Comparison of ENCODE assay signal across 8 cellular contexts in the genomic region with DNA sequence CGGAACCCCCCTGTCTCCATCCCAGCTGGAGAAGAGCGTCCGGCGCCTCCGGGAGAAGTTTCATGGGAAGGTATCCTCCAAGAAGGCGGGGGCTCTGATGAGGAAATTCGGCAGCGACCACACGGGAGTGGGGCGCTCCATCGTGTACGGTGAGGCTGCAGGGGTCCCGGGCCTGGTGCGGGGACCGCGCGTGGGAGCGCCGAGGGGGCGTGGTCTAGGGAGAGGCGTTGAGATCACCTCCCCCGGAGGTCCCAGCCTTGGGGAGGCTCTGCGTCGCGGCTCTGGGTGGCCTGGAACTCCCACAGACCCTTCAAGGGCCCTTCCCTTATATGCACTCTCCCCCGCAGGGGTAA. TPM values are rescaled to one million over a fixed set of nuclear protein-coding genes. Genes with fewer than 3 reads are reported as not detected.
DNase-seq lines count a peak whose midpoint lies in the region; ATAC-seq, FAIRE-seq and TF ChIP-seq lines count a peak whose summit lies in the region.

No MANE protein-coding gene starts in this region.

- H3K4me1 Mint-ChIP-seq in mesothelial cell of epicardium = no peaks in the 10 kb centered on the region

- H3K27me3 Mint-ChIP-seq in mesothelial cell of epicardium (ENCODE audit: low read depth) = peaks cover 25% of the 10 kb centered on the region

- no peaks in the 10 kb centered on the region for H3K9me3 Mint-ChIP-seq in mesothelial cell of epicardium

- no peaks in the 10 kb centered on the region for H4K20me1 ChIP-seq in PC-9 (ENCODE audit: insufficient read depth)

- BruUV-seq in PC-9 (replicated peaks; lab: Mats Ljungman, UMichigan) = no TSS peak

- H3F3A ChIP-seq in PC-9 (ENCODE audit: insufficient read depth, low read depth) = peaks cover 30% of the 10 kb centered on the region; the same call in 1 of the 2 replicates

- H3K4me1 ChIP-seq in A549 (peaks cover 4% of the 10 kb centered on the region; the same call in 2 of the 3 replicates), PC-9 (replicated peaks; ENCODE audit: insufficient read depth) (no peaks in the 10 kb centered on the region), thymus (ENCODE audit: control insufficient read depth, insufficient read depth, low read length) (peaks cover 12% of the 10 kb centered on the region)

- ATAC-seq in A549 (peak in 1 of 2 experiments; percentile 15; a peak in 3 of 6 replicates), GM18502 (IDR thresholded peaks at IDR 0.05; ENCODE audit: poor library complexity, unreplicated experiment) (no peak)

- peaks cover 14% of the 10 kb centered on the region for H3K36me3 Mint-ChIP-seq in mesothelial cell of epicardium

- H3K4me3 ChIP-seq in A549 = peak overlapping the region; percentile 80
- H3K4me3 ChIP-seq in PC-9 = peak overlapping the region; percentile 97; the same call in 1 of the 2 replicates
- H3K4me3 ChIP-seq in bronchial epithelial cell (ENCODE audit: low read depth, low read length) = peak overlapping the region; percentile 84
- H3K4me3 ChIP-seq in thymus (ENCODE audit: low read length) = peak overlapping the region; percentile 74

- intact Hi-C loops in PC-9 (cut with micrococcal nuclease; ENCODE audit: unreplicated experiment) = no loop called here

- TF ChIP-seq EP300 in A549 (IDR thresholded peaks at IDR 0.05) = no peak

- no peak for TF ChIP-seq CTCF in A549 (IDR thresholded peaks at IDR 0.05)
- TF ChIP-seq CTCF in PC-9 (conservative IDR thresholded peaks at IDR 0.05) = no peak
- TF ChIP-seq CTCF in bronchial epithelial cell (IDR thresholded peaks at IDR 0.05; ENCODE audit: insufficient read depth, low read length, severe bottlenecking) = no peak
- TF ChIP-seq CTCF in mesothelial cell of epicardium (IDR thresholded peaks at IDR 0.05; ENCODE audit: unreplicated experiment) = no peak

- peak overlapping the region; percentile 100; the same call in 1 of the 2 replicates for H2AFZ ChIP-seq in PC-9

- no peaks in the 10 kb centered on the region for H3K9me2 ChIP-seq in PC-9 (ENCODE audit: insufficient read depth)

- H3K4me3 Mint-ChIP-seq in mesothelial cell of epicardium = peak overlapping the region; percentile 74

- POLR2A ChIA-PET in A549 (lab: Yijun Ruan, JAX) (no interaction called here), PC-9 (lab: Charles Lee; ENCODE audit: unreplicated experiment) (no interaction called here)

- no peaks in the 10 kb centered on the region for H3K79me2 ChIP-seq in PC-9 (ENCODE audit: low read depth)

- DNase-seq in A549 (ENCODE audit: low read depth in 1 of 2, low spot score in 1 of 2) = no peak
- no peak for DNase-seq in PC-9
- no peak for DNase-seq in bronchial epithelial cell (ENCODE audit: low read depth)
- no peak for DNase-seq in mesothelial cell of epicardium (ENCODE audit: low spot score in 2 of 2, unreplicated experiment in 2 of 2)
- no peak for DNase-seq in islet precursor cell
- no peak for DNase-seq in NCI-H748 (lab: John Stamatoyannopoulos, UW; ENCODE audit: unreplicated experiment)

- H3K36me3 ChIP-seq in PC-9 (ENCODE audit: low read depth) (no peaks in the 10 kb centered on the region), bronchial epithelial cell (ENCODE audit: control insufficient read depth, insufficient read depth, low read length) (peaks cover 3% of the 10 kb centered on the region), thymus (ENCODE audit: control insufficient read depth, insufficient read depth) (peaks cover 23% of the 10 kb centered on the region)

- FAIRE-seq in A549 (lab: Jason Lieb, UNC) (no peak), bronchial epithelial cell (lab: Jason Lieb, UNC) (no peak)

- no peaks in the 10 kb centered on the region for H3K9me3 ChIP-seq in A549
- H3K9me3 ChIP-seq in PC-9 (ENCODE audit: insufficient read depth, low read depth) = no peaks in the 10 kb centered on the region
- no peaks in the 10 kb centered on the region for H3K9me3 ChIP-seq in thymus (ENCODE audit: control insufficient read depth)

- H3K27ac ChIP-seq in A549 (peak overlapping the region; percentile 91 to 98; a peak in 4 of 6 replicates), PC-9 (no peak overlapping the region), thymus (ENCODE audit: low read depth) (peak overlapping the region; percentile 73)

- H3K27me3 ChIP-seq in PC-9 (ENCODE audit: insufficient read depth, low read depth) (no peaks in the 10 kb centered on the region), bronchial epithelial cell (ENCODE audit: control insufficient read depth, insufficient read depth, low read length) (no peaks in the 10 kb centered on the region), thymus (ENCODE audit: control insufficient read depth, insufficient read depth) (no peaks in the 10 kb centered on the region)

- H3K4me2 ChIP-seq in A549 = peak overlapping the region; percentile 85
- H3K4me2 ChIP-seq in PC-9 = peak overlapping the region; percentile 99

- no peak overlapping the region for H3K27ac Mint-ChIP-seq in mesothelial cell of epicardium

- no peak for TF ChIP-seq POLR2A in A549 (IDR thresholded peaks at IDR 0.05; ENCODE audit: low read length)

- CTCF ChIA-PET in A549 (lab: Yijun Ruan, JAX) (no interaction called here), PC-9 (lab: Charles Lee) (no interaction called here)

- WGBS in A549 (ENCODE audit: missing lambda C conversion rate) = 40% methylated on average over 22 of the region's 26 CpGs
- WGBS in thymus = 11% methylated on average over 26 of the region's 26 CpGs

- TF ChIP-seq RAD21 in A549 (conservative IDR thresholded peaks at IDR 0.05 in 1 of 2, IDR thresholded peaks at IDR 0.05 in 1 of 2) = no peak

TF ChIP-seq in A549, 52 proteins besides CTCF, POLR2A, EP300 and RAD21 (continues in another document):
- no peak for TF ChIP-seq CBX8 (IDR thresholded peaks at IDR 0.05)
- TF ChIP-seq ESRRA (IDR thresholded peaks at IDR 0.05; ENCODE audit: borderline replicate concordance, low read length) = no peak
- no peak for TF ChIP-seq JUNB (IDR thresholded peaks at IDR 0.05)
- TF ChIP-seq ZNF302 (CRISPR knock-in tag; IDR thresholded peaks at IDR 0.05) = no peak
- no peak for TF ChIP-seq CHD4 (IDR thresholded peaks at IDR 0.05; ENCODE audit: borderline replicate concordance)
- no peak for TF ChIP-seq PHF8 (IDR thresholded peaks at IDR 0.05; ENCODE audit: borderline replicate concordance, low read depth)
- no peak for TF ChIP-seq HDAC2 (IDR thresholded peaks at IDR 0.05)
- TF ChIP-seq, protein P1, sequence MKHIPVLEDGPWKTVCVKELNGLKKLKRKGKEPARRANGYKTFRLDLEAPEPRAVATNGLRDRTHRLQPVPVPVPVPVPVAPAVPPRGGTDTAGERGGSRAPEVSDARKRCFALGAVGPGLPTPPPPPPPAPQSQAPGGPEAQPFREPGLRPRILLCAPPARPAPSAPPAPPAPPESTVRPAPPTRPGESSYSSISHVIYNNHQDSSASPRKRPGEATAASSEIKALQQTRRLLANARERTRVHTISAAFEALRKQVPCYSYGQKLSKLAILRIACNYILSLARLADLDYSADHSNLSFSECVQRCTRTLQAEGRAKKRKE (CRISPR knock-in tag; IDR thresholded peaks at IDR 0.05; ENCODE audit: low read depth) = no peak

RNA-seq across cellular contexts. Expression of gene SHFL, which starts 0.8 kb away (rescaled TPM):
- polyA plus RNA-seq in A549 (2011; rRNA removed) = 9.1 and 10.1 TPM in 2 replicates
- 11.7 and 14.0 TPM in 2 replicates for polyA plus RNA-seq in A549 (2012; cell fraction: cytosol; rRNA removed)
- 33.6 and 40.8 TPM in 2 replicates for polyA plus RNA-seq in A549 (2012; cell fraction: nucleus; rRNA removed)
- polyA plus RNA-seq in A549 (2017; fragmentation: RNase III; extraction: RNeasy Plus Mini Kit Qiagen cat#74134 plus additional on column Dnase treatment) = 10.5 to 16.4 TPM (median 12.5 TPM) in 3 replicates
- 6.4 and 7.7 TPM in 2 replicates for polyA minus RNA-seq in A549 (2011; rRNA and poly(A)+ RNA removed)
- total RNA-seq in PC-9 (2021) = 25.6 and 30.6 TPM in 2 replicates
- 5.0 and 5.5 TPM in 2 replicates for total RNA-seq in bronchial epithelial cell
- total RNA-seq in mesothelial cell of epicardium = 30.6 to 34.6 TPM (median 33.0 TPM) in 3 replicates
- polyA plus RNA-seq in thymus = 55.6 TPM

RNA-seq across cellular contexts. Expression of gene ANGPTL6, which starts 15.6 kb away (rescaled TPM):
- polyA plus RNA-seq in A549 (2011; rRNA removed) (0.04 and 0.19 TPM in 2 replicates), A549 (2017; fragmentation: RNase III; extraction: RNeasy Plus Mini Kit Qiagen cat#74134 plus additional on column Dnase treatment) (0.12 to 0.31 TPM (median 0.18 TPM) in 3 replicates), thymus (4.7 TPM)
- 0.08 and 0.11 TPM in 2 replicates for polyA plus RNA-seq in A549 (2012; cell fraction: cytosol; rRNA removed)
- polyA plus RNA-seq in A549 (2012; cell fraction: nucleus; rRNA removed) = 0.34 and 0.50 TPM in 2 replicates
- 0.24 and 0.33 TPM in 2 replicates for polyA minus RNA-seq in A549 (2011; rRNA and poly(A)+ RNA removed)
- total RNA-seq in PC-9 (2021) (not detected in 2 replicates), bronchial epithelial cell (under 0.01 TPM in 1 of 2 replicates, not detected in the other), mesothelial cell of epicardium (0.85 to 1.6 TPM (median 0.97 TPM) in 3 replicates)

RNA-seq across cellular contexts. Expression of gene PPAN, which starts 19.3 kb away (rescaled TPM):
- polyA plus RNA-seq in A549 (2011; rRNA removed) (26.6 and 30.8 TPM in 2 replicates), A549 (2017; fragmentation: RNase III; extraction: RNeasy Plus Mini Kit Qiagen cat#74134 plus additional on column Dnase treatment) (64.0 to 68.1 TPM (median 65.0 TPM) in 3 replicates), thymus (54.9 TPM)
- 62.0 and 66.6 TPM in 2 replicates for polyA plus RNA-seq in A549 (2012; cell fraction: cytosol; rRNA removed)
- polyA plus RNA-seq in A549 (2012; cell fraction: nucleus; rRNA removed) = 125 and 154 TPM in 2 replicates
- polyA minus RNA-seq in A549 (2011; rRNA and poly(A)+ RNA removed) = 114 and 119 TPM in 2 replicates
- total RNA-seq in PC-9 (2021) (38.4 and 41.0 TPM in 2 replicates), bronchial epithelial cell (41.5 and 45.3 TPM in 2 replicates), mesothelial cell of epicardium (53.2 to 64.2 TPM (median 62.1 TPM) in 3 replicates)

RNA-seq across cellular contexts. Expression of gene P2RY11, which starts 24.6 kb away (rescaled TPM):
- polyA plus RNA-seq in A549 (2011; rRNA removed) (1.9 and 2.3 TPM in 2 replicates), A549 (2017; fragmentation: RNase III; extraction: RNeasy Plus Mini Kit Qiagen cat#74134 plus additional on column Dnase treatment) (5.8 to 9.0 TPM (median 6.4 TPM) in 3 replicates), thymus (14.5 TPM)
- 3.6 and 5.1 TPM in 2 replicates for polyA plus RNA-seq in A549 (2012; cell fraction: cytosol; rRNA removed)
- polyA plus RNA-seq in A549 (2012; cell fraction: nucleus; rRNA removed) = 29.9 and 47.2 TPM in 2 replicates
- polyA minus RNA-seq in A549 (2011; rRNA and poly(A)+ RNA removed) = 2.6 and 3.1 TPM in 2 replicates
- total RNA-seq in PC-9 (2021) (23.7 and 27.4 TPM in 2 replicates), bronchial epithelial cell (1.1 and 3.7 TPM in 2 replicates), mesothelial cell of epicardium (30.8 to 33.6 TPM (median 31.2 TPM) in 3 replicates)

RNA-seq across cellular contexts. Expression of gene EIF3G, which starts 32.8 kb away (rescaled TPM):
- polyA plus RNA-seq in A549 (2011; rRNA removed) (60.9 and 81.6 TPM in 2 replicates), A549 (2017; fragmentation: RNase III; extraction: RNeasy Plus Mini Kit Qiagen cat#74134 plus additional on column Dnase treatment) (147 to 160 TPM (median 151 TPM) in 3 replicates), thymus (188 TPM)
- polyA plus RNA-seq in A549 (2012; cell fraction: cytosol; rRNA removed) = 184 and 200 TPM in 2 replicates
- 525 and 617 TPM in 2 replicates for polyA plus RNA-seq in A549 (2012; cell fraction: nucleus; rRNA removed)
- 35.9 and 38.4 TPM in 2 replicates for polyA minus RNA-seq in A549 (2011; rRNA and poly(A)+ RNA removed)
- total RNA-seq in PC-9 (2021) (195 and 234 TPM in 2 replicates), bronchial epithelial cell (198 and 291 TPM in 2 replicates), mesothelial cell of epicardium (199 to 207 TPM (median 207 TPM) in 3 replicates)
